In the genomic region with DNA sequence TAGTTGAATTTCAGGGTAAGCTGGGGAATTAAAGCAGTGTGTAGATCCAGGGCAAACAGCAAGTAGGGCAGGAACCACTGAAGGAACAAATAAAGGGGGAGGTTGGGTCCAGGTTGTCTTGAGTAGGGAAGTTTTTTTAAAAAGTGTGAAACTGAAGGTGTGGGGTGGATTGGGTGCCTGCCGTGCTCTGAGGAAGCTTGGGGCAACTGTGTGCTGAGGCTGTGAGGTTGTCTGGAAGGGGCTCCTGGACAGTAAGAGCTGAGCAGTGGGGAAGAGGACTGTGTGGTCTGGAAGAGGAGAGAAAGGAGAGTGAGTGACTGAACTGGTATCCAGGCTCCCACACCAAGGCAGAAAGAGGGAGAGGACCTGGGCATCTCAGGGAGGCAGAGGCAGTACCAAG, we compare ENCODE assay signal across 1 cellular context.
TF ChIP-seq lines count a peak whose summit lies in the region.

No MANE protein-coding gene starts in this region.

TF ChIP-seq in K562, 482 proteins besides CTCF, POLR2A, EP300 and RAD21:
- TF ChIP-seq, protein P1, sequence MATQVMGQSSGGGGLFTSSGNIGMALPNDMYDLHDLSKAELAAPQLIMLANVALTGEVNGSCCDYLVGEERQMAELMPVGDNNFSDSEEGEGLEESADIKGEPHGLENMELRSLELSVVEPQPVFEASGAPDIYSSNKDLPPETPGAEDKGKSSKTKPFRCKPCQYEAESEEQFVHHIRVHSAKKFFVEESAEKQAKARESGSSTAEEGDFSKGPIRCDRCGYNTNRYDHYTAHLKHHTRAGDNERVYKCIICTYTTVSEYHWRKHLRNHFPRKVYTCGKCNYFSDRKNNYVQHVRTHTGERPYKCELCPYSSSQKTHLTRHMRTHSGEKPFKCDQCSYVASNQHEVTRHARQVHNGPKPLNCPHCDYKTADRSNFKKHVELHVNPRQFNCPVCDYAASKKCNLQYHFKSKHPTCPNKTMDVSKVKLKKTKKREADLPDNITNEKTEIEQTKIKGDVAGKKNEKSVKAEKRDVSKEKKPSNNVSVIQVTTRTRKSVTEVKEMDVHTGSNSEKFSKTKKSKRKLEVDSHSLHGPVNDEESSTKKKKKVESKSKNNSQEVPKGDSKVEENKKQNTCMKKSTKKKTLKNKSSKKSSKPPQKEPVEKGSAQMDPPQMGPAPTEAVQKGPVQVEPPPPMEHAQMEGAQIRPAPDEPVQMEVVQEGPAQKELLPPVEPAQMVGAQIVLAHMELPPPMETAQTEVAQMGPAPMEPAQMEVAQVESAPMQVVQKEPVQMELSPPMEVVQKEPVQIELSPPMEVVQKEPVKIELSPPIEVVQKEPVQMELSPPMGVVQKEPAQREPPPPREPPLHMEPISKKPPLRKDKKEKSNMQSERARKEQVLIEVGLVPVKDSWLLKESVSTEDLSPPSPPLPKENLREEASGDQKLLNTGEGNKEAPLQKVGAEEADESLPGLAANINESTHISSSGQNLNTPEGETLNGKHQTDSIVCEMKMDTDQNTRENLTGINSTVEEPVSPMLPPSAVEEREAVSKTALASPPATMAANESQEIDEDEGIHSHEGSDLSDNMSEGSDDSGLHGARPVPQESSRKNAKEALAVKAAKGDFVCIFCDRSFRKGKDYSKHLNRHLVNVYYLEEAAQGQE (CRISPR knock-in tag; IDR thresholded peaks at IDR 0.05; ENCODE audit: low read depth): no peak
- TF ChIP-seq MTF1 (CRISPR knock-in tag; IDR thresholded peaks at IDR 0.05; ENCODE audit: borderline replicate concordance) (no peak), KDM4B (IDR thresholded peaks at IDR 0.05; ENCODE audit: borderline replicate concordance in 2 of 2, low read depth in 1 of 2) (no peak), ETS2 (tag; IDR thresholded peaks at IDR 0.05; ENCODE audit: borderline replicate concordance, poor library complexity, severe bottlenecking) (no peak), MYC (IDR thresholded peaks at IDR 0.05; ENCODE audit: low read depth, low read length) (no peak), MYC (CRISPR knock-in tag; IDR thresholded peaks at IDR 0.05; ENCODE audit: borderline replicate concordance, low read depth) (no peak), NONO (IDR thresholded peaks at IDR 0.05; ENCODE audit: low read depth in 2 of 2, low read length in 1 of 2) (no peak), RBM14 (IDR thresholded peaks at IDR 0.05; ENCODE audit: borderline replicate concordance, insufficient read depth, low read depth, low read length) (no peak), MBD2 (IDR thresholded peaks at IDR 0.05; ENCODE audit: borderline replicate concordance, low read depth) (no peak), KAT7 (CRISPR knock-in tag; IDR thresholded peaks at IDR 0.05; ENCODE audit: borderline replicate concordance) (no peak), FOXJ2 (tag; IDR thresholded peaks at IDR 0.05) (no peak), NRF1 (conservative IDR thresholded peaks at IDR 0.05 in 1 of 2, IDR thresholded peaks at IDR 0.05 in 1 of 2) (no peak), PHF21A (IDR thresholded peaks at IDR 0.05; ENCODE audit: borderline replicate concordance, low read depth) (no peak), DNMT1 (IDR thresholded peaks at IDR 0.05) (no peak), CBX3 (IDR thresholded peaks at IDR 0.05; ENCODE audit: borderline replicate concordance in 1 of 2, low read length in 2 of 2) (no peak)
